In the genomic region with DNA sequence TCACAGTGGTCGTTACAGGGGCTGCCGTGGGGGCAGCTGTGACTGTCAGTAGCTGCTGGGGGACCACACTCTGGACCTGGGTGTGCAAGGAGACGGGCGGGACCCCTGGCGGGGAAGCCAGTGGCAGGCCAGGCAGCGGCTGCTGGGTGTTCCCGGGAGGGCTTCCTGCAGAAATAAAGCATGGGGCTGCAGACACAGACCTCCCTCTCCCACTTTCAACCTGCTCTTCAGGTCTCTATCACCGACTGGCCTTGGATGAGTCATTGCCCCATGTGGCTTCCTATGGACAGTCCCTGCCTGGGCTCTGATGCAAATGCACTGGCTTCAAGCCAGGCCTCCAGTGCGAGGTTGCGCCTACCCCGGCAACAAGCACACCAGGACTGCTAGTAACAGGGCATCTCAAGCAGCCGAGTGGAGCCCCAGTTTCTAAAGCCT, we compare ENCODE assay signal across 9 cellular contexts. TPM values are rescaled to one million over a fixed set of nuclear protein-coding genes. Genes with fewer than 3 reads are reported as not detected.
DNase-seq lines count a peak whose midpoint lies in the region; ATAC-seq, FAIRE-seq and TF ChIP-seq lines count a peak whose summit lies in the region.
"Had no signal": no experiment of that assay in that cellular context is flagged by ENCODE, and none has a peak within 500 bp of the region (broad histone marks: within the 10 kb centered on the region; RNA-seq: fewer than 3 reads in every experiment).

No MANE protein-coding gene starts in this region.

- TF ChIP-seq CTCF in C4-2B (conservative IDR thresholded peaks at IDR 0.05): no peak
- no peak for TF ChIP-seq CTCF in H1 (IDR thresholded peaks at IDR 0.05; ENCODE audit: control extremely low read depth in 1 of 3, insufficient read depth in 1 of 3, low read depth in 1 of 3, low read length in 3 of 3)
- no peak for TF ChIP-seq CTCF in MM.1S (IDR thresholded peaks at IDR 0.05; ENCODE audit: low read length)

- no peak overlapping the region for H3K23ac ChIP-seq in H1 (ENCODE audit: insufficient read length)

- H3K23me2 ChIP-seq in H1 (ENCODE audit: low read depth, low read length): peaks cover 5% of the 10 kb centered on the region

- H2AFZ ChIP-seq in H1 (ENCODE audit: low read length): no peak overlapping the region
- no peak overlapping the region for H2AFZ ChIP-seq in MM.1S (ENCODE audit: low read length)

- H3K9me3 ChIP-seq in H1 (ENCODE audit: insufficient read depth in 2 of 2, low read depth in 1 of 2, low read length in 1 of 2): no peaks in the 10 kb centered on the region
- H3K9me3 ChIP-seq in MM.1S (replicated peaks; ENCODE audit: insufficient read depth, low read length): no peaks in the 10 kb centered on the region
- H3K9me3 ChIP-seq: ovary had no signal

- H3K9ac ChIP-seq in H1 (replicated peaks in 1 of 4; ENCODE audit: extremely low read depth in 1 of 4, low read depth in 3 of 4, low read length in 3 of 4) (no peak overlapping the region), MM.1S (ENCODE audit: low read length) (no peak overlapping the region)

- H3K4me1 ChIP-seq in H1 (replicated peaks in 1 of 4; ENCODE audit: control insufficient read depth in 3 of 4, insufficient read depth in 4 of 4, low read length in 3 of 4): peaks cover 7 to 29% (median 21%) of the 10 kb centered on the region in 4 experiments
- peaks cover 28% of the 10 kb centered on the region for H3K4me1 ChIP-seq in MM.1S (ENCODE audit: low read length)

- H2BK120ac ChIP-seq in H1 (replicated peaks; ENCODE audit: low read depth, low read length): no peak overlapping the region

- no peak for FAIRE-seq in H1 (lab: Jason Lieb, UNC)

- TF ChIP-seq EP300 in H1 (IDR thresholded peaks at IDR 0.05; ENCODE audit: borderline replicate concordance in 1 of 2, low read depth in 2 of 2, low read length in 2 of 2): no peak

- H3K4me3 ChIP-seq in H1 (ENCODE audit: extremely low read depth in 1 of 4, insufficient read depth in 2 of 4, low read depth in 3 of 4, low read length in 4 of 4): no peak overlapping the region
- H3K4me3 ChIP-seq in MM.1S (ENCODE audit: low read length): no peak overlapping the region
- H3K4me3 ChIP-seq: ovary had no signal

- POLR2A ChIA-PET in H1 (lab: Charles Lee; ENCODE audit: partially characterized antibody): interaction anchor here (1.1 to 24.7 kb wide), 3 partner anchors 11 to 18 kb away, joined by 4 to 532 read pairs (median 13); a partner anchor contains a TSS

- no peaks in the 10 kb centered on the region; a peak in 1 of 7 replicates for H3K27me3 ChIP-seq in H1 (replicated peaks in 1 of 4; ENCODE audit: control insufficient read depth in 3 of 4, extremely low read depth in 1 of 4, insufficient read depth in 3 of 4, low read length in 3 of 4)
- H3K27me3 ChIP-seq in MM.1S (replicated peaks; ENCODE audit: insufficient read depth, low read length): no peaks in the 10 kb centered on the region
- H3K27me3 ChIP-seq: ovary had no signal

- H3K4me2 ChIP-seq in H1 (ENCODE audit: insufficient read depth in 1 of 2, low read depth in 2 of 2, low read length in 2 of 2) (no peak overlapping the region), MM.1S (ENCODE audit: low read depth, low read length) (no peak overlapping the region)

- H3K56ac ChIP-seq in H1 (replicated peaks; ENCODE audit: insufficient read length, low read depth, low read length): no peak overlapping the region

- H2AK5ac ChIP-seq in H1 (ENCODE audit: low read depth, low read length): no peak overlapping the region

- H3K14ac ChIP-seq in H1 (ENCODE audit: insufficient read length): no peak overlapping the region

- H3K79me1 ChIP-seq in H1 (ENCODE audit: low read depth, low read length): peaks cover 31% of the 10 kb centered on the region

- peak overlapping the region; percentile 96 for H3K27ac ChIP-seq in C4-2B
- H3K27ac ChIP-seq in H1 (ENCODE audit: low read depth, low read length): no peak overlapping the region
- H3K27ac ChIP-seq in MM.1S (ENCODE audit: low read length): no peak overlapping the region
- H3K27ac ChIP-seq: ovary had no signal

- 0 out of 2 replicates have a peak, but pooled peaks cover 3% of the 10 kb centered on the region for H3F3A ChIP-seq in MM.1S (ENCODE audit: insufficient read depth, low read length)

- no peak overlapping the region for H4K91ac ChIP-seq in H1 (replicated peaks; ENCODE audit: insufficient read length, low read length)

- peak; percentile 46 for ATAC-seq in GM19452 (IDR thresholded peaks at IDR 0.05; ENCODE audit: unreplicated experiment)

- TF ChIP-seq RAD21 in H1 (IDR thresholded peaks at IDR 0.05 in 1 of 2, conservative IDR thresholded peaks at IDR 0.05 in 1 of 2; ENCODE audit: low read depth in 2 of 2, low read length in 2 of 2): no peak

- WGBS in H1 (ENCODE audit: extremely low coverage in 1 of 2, insufficient coverage in 1 of 2, insufficient read length in 1 of 2, insufficient replicate concordance in 2 of 2, low coverage in 1 of 2, low lambda C conversion rate in 2 of 2, missing lambda C conversion rate in 1 of 2), 2 experiments: 93% methylated on average over 12 of the region's 12 CpGs; no CpG with 5 or more reads in 1 of the 2 experiments

- TF ChIP-seq POLR2A in H1 (IDR thresholded peaks at IDR 0.05; ENCODE audit: control extremely low read depth in 1 of 2, low read depth in 2 of 2, low read length in 2 of 2): no peak

- H3K79me2 ChIP-seq in H1 (ENCODE audit: control insufficient read depth in 1 of 2, insufficient read depth in 2 of 2, low read length in 2 of 2) (peaks cover 4 to 34% of the 10 kb centered on the region in 2 experiments; a peak in 3 of 4 replicates), MM.1S (ENCODE audit: low read length) (peaks cover 48% of the 10 kb centered on the region)

- no peak overlapping the region for H4K5ac ChIP-seq in H1 (ENCODE audit: insufficient read length, low read depth, low read length)

- H3K4ac ChIP-seq in H1 (replicated peaks; ENCODE audit: insufficient read length, low read depth, low read length): no peak overlapping the region

- no peak overlapping the region for H2BK15ac ChIP-seq in H1 (ENCODE audit: low read length)

- H2BK12ac ChIP-seq in H1 (ENCODE audit: low read depth, low read length): no peak overlapping the region

- CTCF ChIA-PET in H1 (lab: Charles Lee; ENCODE audit: partially characterized antibody): interaction anchor here (0.8 to 18.1 kb wide), 8 partner anchors 8 to 139 kb away, joined by 3 to 375 read pairs (median 4); a partner anchor contains a TSS

- H4K20me1 ChIP-seq in H1 (replicated peaks in 1 of 2; ENCODE audit: control insufficient read depth in 1 of 2, insufficient read depth in 2 of 2, low read length in 2 of 2): peaks cover 36 to 58% of the 10 kb centered on the region in 2 experiments
- H4K20me1 ChIP-seq in MM.1S (ENCODE audit: insufficient read depth, low read length): no peaks in the 10 kb centered on the region; the same call in 1 of the 2 replicates

- no peaks in the 10 kb centered on the region for H3K9me2 ChIP-seq in MM.1S (replicated peaks; ENCODE audit: insufficient read depth, low read length)

- H3K18ac ChIP-seq in H1 (ENCODE audit: extremely low read depth, low read length): no peak overlapping the region

- H4K8ac ChIP-seq in H1 (ENCODE audit: extremely low read depth, insufficient read depth, low read length): no peak overlapping the region

- no peak overlapping the region for H2BK20ac ChIP-seq in H1 (ENCODE audit: low read length)

- H3K36me3 ChIP-seq in H1 (ENCODE audit: control insufficient read depth in 2 of 4, insufficient read depth in 4 of 4, low read length in 3 of 4) (peaks cover 19 to 51% (median 33%) of the 10 kb centered on the region in 4 experiments; a peak in 7 of 8 replicates), MM.1S (replicated peaks; ENCODE audit: insufficient read depth, low read length) (peaks cover 4% of the 10 kb centered on the region)
- H3K36me3 ChIP-seq: ovary had no signal

- DNase-seq in LHCN-M2 (ENCODE audit: low read depth): peak; percentile 70
- peak; percentile 40 to 51 for DNase-seq in activated CD4-positive, alpha-beta T cell treated with anti-CD3 and anti-CD28 coated beads, Interleukin-2, amount 50 U/mL, for 4 hours
- no peak for DNase-seq in H1 (ENCODE audit: low read depth in 1 of 2, low spot score in 2 of 2)
- peak; percentile 28 for DNase-seq in occipital lobe (lab: John Stamatoyannopoulos, UW)
- no peak for DNase-seq in MM.1S
- DNase-seq in iPS-NIHi7 (ENCODE audit: extremely low spot score): no peak

- no peak overlapping the region for H2BK5ac ChIP-seq in H1 (ENCODE audit: low read depth, low read length)

TF ChIP-seq in H1, 55 proteins besides CTCF, POLR2A, EP300 and RAD21:
- peak; percentile 70 for TF ChIP-seq JUND (IDR thresholded peaks at IDR 0.05; ENCODE audit: low read length)
- TF ChIP-seq PHF8 (conservative IDR thresholded peaks at IDR 0.05; ENCODE audit: low read depth, low read length): no peak
- no peak for TF ChIP-seq SP1 (IDR thresholded peaks at IDR 0.05; ENCODE audit: low read depth, low read length)
- TF ChIP-seq GABPA (IDR thresholded peaks at IDR 0.05; ENCODE audit: borderline replicate concordance, insufficient read depth, low read length): no peak

RNA-seq across cellular contexts. Expression of a gene that starts 17.2 kb away (rescaled TPM):
- total RNA-seq in LHCN-M2 (2014; rRNA removed) (34.4 and 53.0 TPM in 2 replicates), occipital lobe (12.6 TPM)
- polyA plus RNA-seq in LHCN-M2 (2012): 11.9 TPM
- 69.9 and 70.8 TPM in 2 replicates for total RNA-seq in H1 (2021; fragmentation: NEBNext Ultra II Directional; extraction: Animal tissue kit (Norgen Biotek cat#: 25700))
- 28.6 and 64.6 TPM in 2 replicates for polyA plus RNA-seq in H1 (2011; rRNA removed)
- 34.1 TPM for polyA plus RNA-seq in H1 (2011; cell fraction: cytosol; rRNA removed)
- 270 TPM for polyA plus RNA-seq in H1 (2011; cell fraction: nucleus; rRNA removed)
- polyA plus RNA-seq in H1 (2012, experiment 1 of 2): 45.2 to 64.7 TPM (median 53.7 TPM) in 4 replicates
- 36.4 TPM for polyA plus RNA-seq in H1 (2012, experiment 2 of 2)
- polyA plus RNA-seq in H1 (2013, experiment 1 of 2): 88.4 TPM
- 76.5 TPM for polyA plus RNA-seq in H1 (2013, experiment 2 of 2)
- polyA minus RNA-seq in H1 (2011; rRNA and poly(A)+ RNA removed): 21.0 and 35.5 TPM in 2 replicates
- 60.1 TPM for polyA minus RNA-seq in H1 (2011; cell fraction: cytosol; rRNA and poly(A)+ RNA removed)
- 90.1 TPM for polyA minus RNA-seq in H1 (2011; cell fraction: nucleus; rRNA and poly(A)+ RNA removed)

Comparison
In these comparisons a context has a peak if more than half of its experiments do, and no peak if none do; other contexts are left out.
1. DNase-seq: peak in LHCN-M2 (single experiment), activated CD4-positive, alpha-beta T cell treated with anti-CD3 and anti-CD28 coated beads, Interleukin-2, amount 50 U/mL, for 4 hours (2 of 2) and occipital lobe (single experiment); none in H1 (0 of 2), MM.1S (single experiment) and iPS-NIHi7 (single experiment).